ENCODE assay signal across 15 cellular contexts in the genomic region with DNA sequence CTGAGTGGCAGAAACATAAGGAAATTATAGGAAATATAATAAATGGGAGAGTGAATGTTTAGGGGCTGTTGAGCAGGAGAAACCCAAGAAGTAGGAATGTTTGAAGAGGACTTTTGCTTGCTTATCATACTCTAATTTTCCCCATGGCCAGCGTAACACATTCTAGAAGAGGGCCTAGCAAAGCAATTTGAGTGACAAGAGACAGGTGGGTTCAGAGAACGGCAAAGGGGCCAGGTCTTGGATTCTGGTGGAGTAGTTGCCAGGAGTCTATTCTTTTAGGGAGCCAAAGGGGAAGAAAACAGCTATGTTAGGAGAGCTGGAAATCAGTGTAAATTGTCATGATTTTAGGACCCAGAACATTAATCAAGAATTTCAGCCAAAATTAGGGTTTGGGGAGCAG.
DNase-seq lines count a peak whose midpoint lies in the region; ATAC-seq and TF ChIP-seq lines count a peak whose summit lies in the region.
"Had no signal": no experiment of that assay in that cellular context is flagged by ENCODE, and none has a peak within 500 bp of the region (broad histone marks: within the 10 kb centered on the region; RNA-seq: fewer than 3 reads in every experiment).

No MANE protein-coding gene starts in this region.

- no peak overlapping the region for H3K27ac ChIP-seq in GM23338 (ENCODE audit: low read depth)
- peak overlapping the region; percentile 59 for H3K27ac ChIP-seq in muscle layer of colon (ENCODE audit: low read depth, low read length)
- H3K27ac ChIP-seq in skeletal muscle tissue (ENCODE audit: low read depth, low read length): peak overlapping the region; percentile 27
- peak overlapping the region in 1 of 5 donors; percentile 5 for H3K27ac ChIP-seq in stomach
- H3K27ac ChIP-seq: C4-2B had no signal

- ATAC-seq in GM23338: no peak
- ATAC-seq in SK-N-SH treated with all-trans-retinoic acid at 6 μM for 48 hours: peak; percentile 29
- no peak for ATAC-seq in stimulated activated naive CD8-positive, alpha-beta T cell treated with anti-CD3 and anti-CD28 coated beads, Interleukin-15, Interleukin-2, amounts not matched to agents 100 U/mL and 50 U/mL, for 24 hours

- H3F3A ChIP-seq in GM23338 (replicated peaks; ENCODE audit: low read depth): no peaks in the 10 kb centered on the region

- H3K9me3 ChIP-seq in muscle layer of colon (ENCODE audit: low read length) (no peaks in the 10 kb centered on the region), skeletal muscle tissue (ENCODE audit: control insufficient read depth in 3 of 3, low read length in 3 of 3) (no peaks in the 10 kb centered on the region), stomach (no peaks in the 10 kb centered on the region)

- H3K27ac Mint-ChIP-seq in GM23338: peak overlapping the region; percentile 13; the same call in 1 of the 2 replicates

- no peaks in the 10 kb centered on the region for H3K36me3 Mint-ChIP-seq in GM23338 (ENCODE audit: low read depth)

- no peak overlapping the region for H3K4me2 ChIP-seq in GM23338

- no peaks in the 10 kb centered on the region for H3K79me2 ChIP-seq in GM23338 (replicated peaks; ENCODE audit: insufficient read depth)

- DNase-seq in GM23338 (ENCODE audit: low spot score) (no peak), stomach (no peak), DMS153 treated with DMSO at 0.1 percent for 48 hours (lab: John Stamatoyannopoulos, UW; ENCODE audit: unreplicated experiment) (no peak)
- no peak for DNase-seq in stimulated activated naive CD8-positive, alpha-beta T cell treated with anti-CD3 and anti-CD28 coated beads, Interleukin-15, Interleukin-2, amounts not matched to agents 100 U/mL and 50 U/mL, for 24 hours
- DNase-seq in stimulated activated CD4-positive, alpha-beta T cell treated with anti-CD3 and anti-CD28 coated beads, Interleukin-4, amount 100 ng/mL, for 24 hours: no peak
- DNase-seq: H9, Kasumi-1, NCI-H1417, NCI-H1930, NCI-H2171, NCI-H510A treated with DMSO at 0.1 percent for 48 hours had no signal

- H3K36me3 ChIP-seq in GM23338 (ENCODE audit: insufficient read depth) (no peaks in the 10 kb centered on the region), muscle layer of colon (ENCODE audit: insufficient read depth, low read length) (peaks cover 25% of the 10 kb centered on the region), skeletal muscle tissue (ENCODE audit: control insufficient read depth in 3 of 3, insufficient read depth in 3 of 3, low read length in 3 of 3) (peaks cover 0 to 2% (median 0%) of the 10 kb centered on the region in 3 donors), stomach (peaks cover 0 to 20% (median 7%) of the 10 kb centered on the region in 4 donors)

- H3K9ac ChIP-seq in muscle layer of colon (ENCODE audit: low read length) (no peak overlapping the region), skeletal muscle tissue (ENCODE audit: low read depth in 1 of 3, low read length in 3 of 3) (no peak overlapping the region)

- no peak for TF ChIP-seq CTCF in GM23338 (conservative IDR thresholded peaks at IDR 0.05; ENCODE audit: low read depth in 2 of 2)
- TF ChIP-seq CTCF in stomach (IDR thresholded peaks at IDR 0.05): no peak

- no peak overlapping the region for H2AFZ ChIP-seq in GM23338

- no peaks in the 10 kb centered on the region for H4K20me1 ChIP-seq in GM23338 (replicated peaks; ENCODE audit: insufficient read depth)

- no peaks in the 10 kb centered on the region for H3K9me3 Mint-ChIP-seq in GM23338
- H3K9me3 Mint-ChIP-seq: H9 had no signal

- H3K4me3 ChIP-seq in GM23338 (no peak overlapping the region), muscle layer of colon (ENCODE audit: low read depth in 1 of 2, low read length in 2 of 2) (no peak overlapping the region), skeletal muscle tissue (ENCODE audit: low read length in 3 of 3) (peak overlapping the region in 1 of 3 donors; percentile 6), stomach (no peak overlapping the region)

- intact Hi-C loops in stomach (cut with DNase I; ENCODE audit: low total_unique reads): no loop called here

- peaks cover 6% of the 10 kb centered on the region; the same call in 1 of the 3 replicates for H3K4me1 Mint-ChIP-seq in GM23338
- H3K4me1 Mint-ChIP-seq: H9 had no signal

- WGBS in stomach, 5 donors: 57 to 80% (median 76%) methylated on average over 2 of the region's 2 CpGs

- no peaks in the 10 kb centered on the region for H3K27me3 Mint-ChIP-seq in GM23338 (ENCODE audit: insufficient read depth, low read depth, poor library complexity)

- H3K9me2 ChIP-seq in GM23338 (ENCODE audit: insufficient read depth): no peaks in the 10 kb centered on the region

- TF ChIP-seq POLR2A in stomach (IDR thresholded peaks at IDR 0.05): no peak

- TF ChIP-seq EP300 in stomach (IDR thresholded peaks at IDR 0.05): no peak

- H3K4me1 ChIP-seq in GM23338 (ENCODE audit: insufficient read depth) (no peaks in the 10 kb centered on the region), muscle layer of colon (ENCODE audit: insufficient read depth, low read length) (peaks cover 12% of the 10 kb centered on the region), skeletal muscle tissue (ENCODE audit: control insufficient read depth in 3 of 3, insufficient read depth in 3 of 3, low read length in 3 of 3) (peaks cover 4 to 12% (median 8%) of the 10 kb centered on the region in 3 donors), stomach (peaks cover 0 to 13% (median 6%) of the 10 kb centered on the region in 4 donors)

- H3K27me3 ChIP-seq in GM23338 (ENCODE audit: insufficient read depth) (no peaks in the 10 kb centered on the region), muscle layer of colon (ENCODE audit: control insufficient read depth in 1 of 2, insufficient read depth in 2 of 2, low read length in 2 of 2) (no peaks in the 10 kb centered on the region), skeletal muscle tissue (ENCODE audit: control insufficient read depth in 3 of 3, insufficient read depth in 3 of 3, low read length in 3 of 3) (no peaks in the 10 kb centered on the region), stomach (no peaks in the 10 kb centered on the region)

- H3K4me3 Mint-ChIP-seq in GM23338: no peak overlapping the region
- H3K4me3 Mint-ChIP-seq: H9 had no signal

TF ChIP-seq in SK-N-SH treated with all-trans-retinoic acid at 6 μM for 48 hours, 23 proteins besides CTCF, POLR2A, EP300 and RAD21:
- no peak for TF ChIP-seq ZFP30 (CRISPR knock-in tag; IDR thresholded peaks at IDR 0.05)
- peak; percentile 43; the same call in 1 of the 2 replicates for TF ChIP-seq TOX (CRISPR knock-in tag; IDR thresholded peaks at IDR 0.05; ENCODE audit: borderline replicate concordance)
- TF ChIP-seq CSDC2 (CRISPR knock-in tag; IDR thresholded peaks at IDR 0.05): peak; percentile 56; the same call in 1 of the 2 replicates
